ENCODE assay signal across 28 cellular contexts in genomic region chr5:149333711-149334443, GRCh38. TPM values are rescaled to one million over a fixed set of nuclear protein-coding genes. Genes with fewer than 3 reads are reported as not detected.
DNase-seq lines count a peak whose midpoint lies in the region; ATAC-seq and TF ChIP-seq lines count a peak whose summit lies in the region.
"Had no signal": no experiment of that assay in that cellular context is flagged by ENCODE, and none has a peak within 500 bp of the region (broad histone marks: within the 10 kb centered on the region; RNA-seq: fewer than 3 reads in every experiment).

No MANE protein-coding gene starts in this region.

- H3K4me3 Mint-ChIP-seq in MCF 10A (ENCODE audit: unreplicated experiment): no peak overlapping the region
- H3K4me3 Mint-ChIP-seq: activated naive CD8-positive, alpha-beta T cell treated with anti-CD3 and anti-CD28 coated beads for 36 hours; activated T-helper 17 cell treated with anti-CD3 and anti-CD28 coated beads, Interleukin-2, amount 50 U/mL, for 72 hours; brain; CD14-positive monocyte; neural progenitor cell had no signal

- no peaks in the 10 kb centered on the region for H3K4me1 Mint-ChIP-seq in MCF 10A (ENCODE audit: insufficient read depth, unreplicated experiment)
- H3K4me1 Mint-ChIP-seq: activated naive CD8-positive, alpha-beta T cell treated with anti-CD3 and anti-CD28 coated beads for 36 hours; activated T-helper 17 cell treated with anti-CD3 and anti-CD28 coated beads, Interleukin-2, amount 50 U/mL, for 72 hours; CD14-positive monocyte; neural progenitor cell had no signal

- TF ChIP-seq CTCF in MCF 10A (IDR thresholded peaks at IDR 0.05; ENCODE audit: unreplicated experiment): no peak
- TF ChIP-seq CTCF in breast epithelium (IDR thresholded peaks at IDR 0.05): no peak
- TF ChIP-seq CTCF in choroid plexus epithelial cell (conservative IDR thresholded peaks at IDR 0.05; ENCODE audit: low read depth, low read length): no peak
- no peak for TF ChIP-seq CTCF in fibroblast of villous mesenchyme (IDR thresholded peaks at IDR 0.05; ENCODE audit: insufficient read depth, low read depth, low read length)
- TF ChIP-seq CTCF in vagina (IDR thresholded peaks at IDR 0.05): no peak

- no peaks in the 10 kb centered on the region for H3K27me3 Mint-ChIP-seq in MCF 10A (ENCODE audit: insufficient read depth, unreplicated experiment)
- H3K27me3 Mint-ChIP-seq: activated naive CD8-positive, alpha-beta T cell treated with anti-CD3 and anti-CD28 coated beads for 36 hours; activated T-helper 17 cell treated with anti-CD3 and anti-CD28 coated beads, Interleukin-2, amount 50 U/mL, for 72 hours had no signal

- no peak for DNase-seq in MCF 10A (ENCODE audit: unreplicated experiment)
- DNase-seq in breast epithelium (ENCODE audit: low spot score in 2 of 2): no peak
- peak; percentile 7 for DNase-seq in choroid plexus epithelial cell (ENCODE audit: low read depth)
- peak; percentile 55 for DNase-seq in fibroblast of villous mesenchyme (ENCODE audit: low read depth)
- DNase-seq in vagina (ENCODE audit: extremely low spot score in 2 of 2): no peak
- DNase-seq in activated T-cell treated with anti-CD3 and anti-CD28 coated beads, Interleukin-2, amount 50 U/mL, for 1 hour: no peak
- DNase-seq: 8988T; activated CD4-positive, alpha-beta T cell treated with anti-CD3 and anti-CD28 coated beads for 48 hours; activated naive CD8-positive, alpha-beta T cell treated with anti-CD3 and anti-CD28 coated beads for 36 hours; cortex of kidney; GDM1; glutamatergic neuron; mucosa of descending colon; NCI-H1417; NCI-H524 treated with DMSO at 0.1 percent for 48 hours; SHP77 treated with DMSO at 0.1 percent for 48 hours; spleen; upper lobe of right lung had no signal

- TF ChIP-seq POLR2A in breast epithelium (IDR thresholded peaks at IDR 0.05) (no peak), vagina (IDR thresholded peaks at IDR 0.05) (no peak)

- peak overlapping the region in 1 of 2 donors; percentile 38 for H3K27ac ChIP-seq in breast epithelium
- H3K27ac ChIP-seq in vagina: peak overlapping the region; percentile 16
- H3K27ac ChIP-seq: neural progenitor cell, spleen, upper lobe of right lung had no signal

- POLR2A ChIA-PET in MCF 10A (lab: Yijun Ruan, JAX): interaction anchor here (0.5 to 4.9 kb wide), 4 partner anchors 9 to 90 kb away, joined by 3 to 42 read pairs (median 3); partner anchors contain the start of gene GRPEL2

- H3K4me3 ChIP-seq in breast epithelium (no peak overlapping the region), choroid plexus epithelial cell (ENCODE audit: low read depth, low read length) (no peak overlapping the region), fibroblast of villous mesenchyme (ENCODE audit: low read depth, low read length) (no peak overlapping the region), vagina (no peak overlapping the region)
- H3K4me3 ChIP-seq: mucosa of descending colon, neural progenitor cell, spleen, upper lobe of right lung had no signal

- BruUV-seq in MCF 10A (replicated peaks; lab: Mats Ljungman, UMichigan): no TSS peak

- H3K4me1 ChIP-seq in breast epithelium (no peaks in the 10 kb centered on the region), vagina (no peaks in the 10 kb centered on the region)
- H3K4me1 ChIP-seq: neural progenitor cell, spleen, upper lobe of right lung had no signal

- H3K36me3 ChIP-seq in breast epithelium: no peaks in the 10 kb centered on the region
- H3K36me3 ChIP-seq in vagina: no peaks in the 10 kb centered on the region
- H3K36me3 ChIP-seq: neural progenitor cell had no signal

- H3K9me3 ChIP-seq in breast epithelium (no peaks in the 10 kb centered on the region), vagina (no peaks in the 10 kb centered on the region)
- H3K9me3 ChIP-seq: mucosa of descending colon, spleen, upper lobe of right lung had no signal

- intact Hi-C loops in MCF 10A (cut with micrococcal nuclease): no loop called here
- intact Hi-C loops in breast epithelium (cut with DNase I; ENCODE audit: low total_unique reads): no loop called here
- intact Hi-C loops in vagina (cut with DNase I): no loop called here

- CTCF ChIA-PET in MCF 10A (lab: Yijun Ruan, JAX): interaction anchor here (0.6 to 46.8 kb wide), 6 partner anchors 11 to 257 kb away, joined by 3 to 1231 read pairs (median 6); partner anchors contain the start of gene GRPEL2

- ATAC-seq in HG03045 (IDR thresholded peaks at IDR 0.05; ENCODE audit: unreplicated experiment) (no peak), HG02571 (IDR thresholded peaks at IDR 0.05; ENCODE audit: unreplicated experiment) (no peak)
- ATAC-seq: activated T-helper 17 cell treated with anti-CD3 and anti-CD28 coated beads, Interleukin-2, amount 50 U/mL, for 72 hours; HCT116; left lobe of liver; mucosa of descending colon; upper lobe of right lung had no signal

- H3K36me3 Mint-ChIP-seq in MCF 10A (ENCODE audit: insufficient read depth, unreplicated experiment): no peaks in the 10 kb centered on the region
- H3K36me3 Mint-ChIP-seq: activated naive CD8-positive, alpha-beta T cell treated with anti-CD3 and anti-CD28 coated beads for 36 hours; brain; CD14-positive monocyte; neural progenitor cell had no signal

- H3K27ac Mint-ChIP-seq in MCF 10A (ENCODE audit: low read depth, unreplicated experiment): peak overlapping the region; percentile 4
- H3K27ac Mint-ChIP-seq: activated naive CD8-positive, alpha-beta T cell treated with anti-CD3 and anti-CD28 coated beads for 36 hours; activated T-helper 17 cell treated with anti-CD3 and anti-CD28 coated beads, Interleukin-2, amount 50 U/mL, for 72 hours; CD14-positive monocyte; neural progenitor cell had no signal

- no peaks in the 10 kb centered on the region for H3K9me3 Mint-ChIP-seq in MCF 10A (ENCODE audit: unreplicated experiment)
- H3K9me3 Mint-ChIP-seq: activated naive CD8-positive, alpha-beta T cell treated with anti-CD3 and anti-CD28 coated beads for 36 hours; activated T-helper 17 cell treated with anti-CD3 and anti-CD28 coated beads, Interleukin-2, amount 50 U/mL, for 72 hours; brain; neural progenitor cell had no signal

- H3K27me3 ChIP-seq in breast epithelium (no peaks in the 10 kb centered on the region), vagina (no peaks in the 10 kb centered on the region)
- H3K27me3 ChIP-seq: neural progenitor cell, spleen, upper lobe of right lung had no signal

RNA-seq across cellular contexts. Expression of gene GRPEL2, which starts 11.4 kb away (rescaled TPM):
- total RNA-seq in MCF 10A (2022) (69.5 and 86.6 TPM in 2 replicates), breast epithelium (10 to 100 TPM; 14.4 to 17.1 (median 16.5) TPM), fibroblast of villous mesenchyme (27.6 and 28.7 TPM in 2 replicates), vagina (16.9 TPM)

RNA-seq across cellular contexts. Expression of gene PCYOX1L, which starts 24.0 kb away (rescaled TPM):
- total RNA-seq in MCF 10A (2022) (7.7 and 8.0 TPM in 2 replicates), breast epithelium (1 to 10 TPM; 3.2 to 6.6 (median 5.2) TPM), fibroblast of villous mesenchyme (6.4 and 11.7 TPM in 2 replicates), vagina (6.4 TPM)

RNA-seq across cellular contexts. Expression of gene IL17B, which starts 45.2 kb away (rescaled TPM):
- total RNA-seq in MCF 10A (2022) (not detected in 2 replicates), breast epithelium (1 to 10 TPM in 2 of 3 donors, under 1 TPM in 1; 0.64 to 5.6 (median 5.4) TPM), fibroblast of villous mesenchyme (1.3 TPM in 1 of 2 replicates, not detected in the other), vagina (2.7 TPM)
- total RNA-seq: activated naive CD8-positive, alpha-beta T cell treated with anti-CD3 and anti-CD28 coated beads for 36 hours; activated T-helper 17 cell treated with anti-CD3 and anti-CD28 coated beads, Interleukin-2, amount 50 U/mL, for 72 hours; left lobe of liver; OCI-LY7; T-helper 1 cell treated with Interleukin-12 subunit alpha and Interleukin-12 subunit beta and Interleukin-4 antibody, amounts not matched to agents 30 ng/mL and 1 ng/mL, for 36 hours; upper lobe of right lung had no signal

Comparison
In these comparisons a context has a peak if more than half of its experiments do, and no peak if none do; other contexts are left out.
1. DNase-seq: peak in choroid plexus epithelial cell (single experiment) and fibroblast of villous mesenchyme (single experiment); none in MCF 10A (single experiment), breast epithelium (0 of 2), vagina (0 of 2) and activated T-cell treated with anti-CD3 and anti-CD28 coated beads, Interleukin-2, amount 50 U/mL, for 1 hour (single experiment).